ENCODE assay signal across 35 cellular contexts in the genomic region with DNA sequence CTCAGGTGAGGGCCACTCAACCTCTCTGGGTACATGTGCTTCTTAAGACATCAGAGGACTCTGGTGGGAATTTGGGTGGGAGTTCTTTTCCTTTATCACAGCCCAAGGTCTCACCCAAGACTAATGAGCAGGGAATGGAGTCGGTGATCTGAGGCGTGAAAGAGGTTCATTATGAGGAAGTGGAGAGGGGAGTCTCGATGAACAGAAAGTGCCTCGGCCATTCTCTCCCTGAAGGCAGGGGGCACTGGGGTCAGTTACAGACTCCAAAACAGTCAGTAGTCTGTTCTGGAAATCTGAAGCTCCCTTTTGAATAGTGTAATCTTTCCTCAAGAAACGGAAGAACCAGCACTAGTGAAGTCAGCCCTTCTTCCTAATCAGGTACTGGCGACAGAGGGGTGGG. TPM values are rescaled to one million over a fixed set of nuclear protein-coding genes. Genes with fewer than 3 reads are reported as not detected.
"Had no signal": no experiment of that assay in that cellular context is flagged by ENCODE, and none has a peak within 500 bp of the region (broad histone marks: within the 10 kb centered on the region; RNA-seq: fewer than 3 reads in every experiment).

No MANE protein-coding gene starts in this region.

- H3K27ac ChIP-seq: heart right ventricle, hepatocyte, left lung, ovary, sigmoid colon, tibial nerve, vagina had no signal

- H3K4me2 ChIP-seq: hepatocyte, smooth muscle cell had no signal

- FAIRE-seq: keratinocyte had no signal

- H3K4me3 ChIP-seq: heart right ventricle, hepatocyte, left lung, lung, ovary, sigmoid colon, smooth muscle cell, tibial nerve, vagina had no signal

- H3K27ac Mint-ChIP-seq: mesothelial cell of epicardium; naive B cell; natural killer cell; progenitor cell of endocrine pancreas; stimulated activated memory B cell treated with anti-CD40 and anti-IgM and Interleukin-4, amounts not matched to agents 10 μg/mL and 1 μg/mL and 100 μg/mL, for 72 hours; type B pancreatic cell had no signal

- H3K4me1 ChIP-seq: left lung, sigmoid colon had no signal

- H3K9me3 Mint-ChIP-seq: mesothelial cell of epicardium; stimulated activated memory B cell treated with anti-CD40 and anti-IgM and Interleukin-4, amounts not matched to agents 10 μg/mL and 1 μg/mL and 100 μg/mL, for 72 hours; stimulated activated naive CD8-positive, alpha-beta T cell treated with anti-CD3 and anti-CD28 coated beads, Interleukin-15, amount 100 ng/mL, for 72 hours; type B pancreatic cell had no signal

- ATAC-seq: heart right ventricle, left cardiac atrium, left lung, natural killer cell, right cardiac atrium had no signal

- H3K36me3 ChIP-seq: heart right ventricle, left lung, ovary, sigmoid colon, tibial nerve, vagina had no signal

- H3K36me3 Mint-ChIP-seq: mesothelial cell of epicardium; naive B cell; natural killer cell; stimulated activated memory B cell treated with anti-CD40 and anti-IgM and Interleukin-4, amounts not matched to agents 10 μg/mL and 1 μg/mL and 100 μg/mL, for 72 hours; type B pancreatic cell had no signal

- DNase-seq: heart right ventricle; kidney glomerular epithelial cell; left cardiac atrium; left lung; mesendoderm; naive B cell; natural killer cell; ovary; right cardiac atrium; sigmoid colon; stimulated activated CD4-positive, alpha-beta T cell treated with anti-CD3 and anti-CD28 coated beads, Interleukin-1b, Interleukin-23, amount 100 ng/mL, for 48 hours; stimulated activated CD4-positive, alpha-beta T cell treated with anti-CD3 and anti-CD28 coated beads, Interleukin-2, amount 100 ng/mL, for 48 hours; stimulated activated CD4-positive, alpha-beta T cell treated with anti-CD3 and anti-CD28 coated beads, Interleukin-4, amount 100 ng/mL, for 4 hours; stimulated activated CD8-positive, alpha-beta memory T cell treated with anti-CD3 and anti-CD28 coated beads, Interleukin-4, amount 100 ng/mL, for 48 hours; stimulated activated naive CD4-positive, alpha-beta T cell treated with Interleukin-2 at 50 U/mL for 16 hours; stimulated activated naive CD8-positive, alpha-beta T cell treated with anti-CD3 and anti-CD28 coated beads, Interleukin-15, amount 100 ng/mL, for 72 hours; substantia nigra had no signal

- H3K27me3 ChIP-seq: heart right ventricle, hepatocyte, left lung, ovary, sigmoid colon, tibial nerve, vagina had no signal

- H3K9me3 ChIP-seq: heart right ventricle, left lung, ovary, sigmoid colon, tibial nerve, vagina had no signal

- H3K79me2 ChIP-seq: hepatocyte had no signal

- H3K27me3 Mint-ChIP-seq: stimulated activated memory B cell treated with anti-CD40 and anti-IgM and Interleukin-4, amounts not matched to agents 10 μg/mL and 1 μg/mL and 100 μg/mL, for 72 hours; stimulated activated naive CD8-positive, alpha-beta T cell treated with anti-CD3 and anti-CD28 coated beads, Interleukin-15, amount 100 ng/mL, for 72 hours; type B pancreatic cell had no signal

- H3K4me3 Mint-ChIP-seq: mesothelial cell of epicardium; naive B cell; natural killer cell; stimulated activated memory B cell treated with anti-CD40 and anti-IgM and Interleukin-4, amounts not matched to agents 10 μg/mL and 1 μg/mL and 100 μg/mL, for 72 hours; stimulated activated naive CD8-positive, alpha-beta T cell treated with anti-CD3 and anti-CD28 coated beads, Interleukin-15, amount 100 ng/mL, for 72 hours; type B pancreatic cell had no signal

- H3K4me1 Mint-ChIP-seq: mesothelial cell of epicardium; naive B cell; natural killer cell; stimulated activated memory B cell treated with anti-CD40 and anti-IgM and Interleukin-4, amounts not matched to agents 10 μg/mL and 1 μg/mL and 100 μg/mL, for 72 hours had no signal

- H2AFZ ChIP-seq: hepatocyte had no signal

RNA-seq across cellular contexts. Expression of a gene that starts 36.2 kb away (rescaled TPM):
- total RNA-seq: heart right ventricle, left cardiac atrium, left lung, mononuclear cell, natural killer cell, progenitor cell of endocrine pancreas, pulmonary artery endothelial cell, renal cortical epithelial cell, sigmoid colon, smooth muscle cell, temporal lobe, urinary bladder had no signal
- polyA plus RNA-seq: keratinocyte, neural cell, right cardiac atrium, smooth muscle cell, urinary bladder had no signal

RNA-seq across cellular contexts. Expression of a gene that starts 55.9 kb away (rescaled TPM):
- total RNA-seq: heart right ventricle, left cardiac atrium, left lung, lung, mesothelial cell of epicardium, mononuclear cell, natural killer cell, omental fat pad, ovary, progenitor cell of endocrine pancreas, pulmonary artery endothelial cell, renal cortical epithelial cell, right cardiac atrium, sigmoid colon, temporal lobe, tibial nerve, urinary bladder, vagina had no signal
- polyA plus RNA-seq: heart right ventricle, liver, lung, neural cell, right cardiac atrium, urinary bladder had no signal
